ENCODE assay signal across 25 cellular contexts in genomic region chr11:19032990-19033389, GRCh38. TPM values are rescaled to one million over a fixed set of nuclear protein-coding genes. Genes with fewer than 3 reads are reported as not detected.
"Had no signal": no experiment of that assay in that cellular context is flagged by ENCODE, and none has a peak within 500 bp of the region (broad histone marks: within the 10 kb centered on the region; RNA-seq: fewer than 3 reads in every experiment).

No MANE protein-coding gene starts in this region.

- ATAC-seq: Panc1, PC-3, T-cell had no signal

- H3K36me3 Mint-ChIP-seq: T-cell had no signal

- H3K4me1 Mint-ChIP-seq: T-cell had no signal

- DNase-seq: KBM-7; NCI-H1092; NCI-H1105 treated with DMSO at 0.1 percent for 48 hours; NCI-H1436; NCI-H187; NCI-H2029; NCI-H2081 treated with DMSO at 0.1 percent for 48 hours; NCI-H2171; NCI-H226; NCI-H446; NCI-H510A; NCI-H524 treated with DMSO at 0.1 percent for 48 hours; NCI-H69; NCI-H774; NK-92 treated with Interleukin-12 subunit alpha and Interleukin-12 subunit beta, amount 100 ng/mL, for 24 hours; PC-3; SHP77; SK-N-SH; SW 1271; T-cell had no signal

- H3K27ac Mint-ChIP-seq: T-cell had no signal

- H3K4me3 Mint-ChIP-seq: T-cell had no signal

RNA-seq across cellular contexts. Expression of gene MRGPRX2, which starts 27.5 kb away (rescaled TPM):
- total RNA-seq: LHCN-M2, MCF 10A, OCI-LY7, PC-3, SK-MEL-5, T-cell had no signal
